Comparison of ENCODE assay signal across 8 cellular contexts in the genomic region with DNA sequence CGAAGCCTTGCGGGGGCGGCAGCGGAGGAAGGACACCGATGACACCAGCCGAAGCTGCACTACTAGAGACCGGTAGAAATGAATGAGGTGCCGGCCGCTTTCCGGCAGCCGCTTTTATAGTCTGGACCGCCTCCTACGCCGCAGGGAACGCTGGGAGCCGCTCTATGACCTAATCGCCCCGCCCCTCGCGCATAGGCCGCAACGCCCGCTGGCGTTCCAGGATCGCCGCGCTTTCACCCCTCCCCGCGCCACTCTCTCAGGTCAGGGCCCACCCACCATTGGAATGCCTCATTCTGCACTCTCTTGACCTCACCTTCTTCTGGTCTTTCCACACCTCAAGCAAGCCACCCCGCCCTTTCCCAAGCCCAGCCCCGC. TPM values are rescaled to one million over a fixed set of nuclear protein-coding genes. Genes with fewer than 3 reads are reported as not detected.
DNase-seq lines count a peak whose midpoint lies in the region; TF ChIP-seq lines count a peak whose summit lies in the region.

DDX5 (minus strand) TSS at position 89 of the 375 bp plus-strand sequence. CDS start 170 bp downstream, outside the sequence.

- CTCF ChIA-PET in SK-N-SH (lab: Yijun Ruan, JAX), result interaction anchor here (1.0 to 13.6 kb wide), 9 partner anchors 9 to 231 kb away, joined by 3 to 122 read pairs (median 8); partner anchors contain the start of gene POLG2
- CTCF ChIA-PET in activated naive CD4-positive, alpha-beta T cell treated with anti-CD3 and anti-CD28 coated beads, Interleukin-2, amount 10 ng/mL, durations not matched to agents 7 days and 5 days (lab: Charles Lee), result interaction anchor here (0.6 to 4.6 kb wide), 8 partner anchors 10 to 143 kb away, joined by 3 to 27 read pairs (median 5); partner anchors contain the start of gene POLG2

- peak within 1 kb of the TSS; percentile 100 for H3K9ac ChIP-seq in SK-N-SH

- H3K27ac ChIP-seq in SK-N-SH (ENCODE audit: low read depth in 2 of 2, low read length in 1 of 2), result peak within 1 kb of the TSS; percentile 98 to 100

- H2AFZ ChIP-seq in SK-N-SH (ENCODE audit: low read depth), result peak within 1 kb of the TSS; percentile 56; the same call in 1 of the 2 replicates

- POLR2A ChIA-PET in SK-N-SH (lab: Yijun Ruan, JAX), result interaction anchor here (0.6 to 4.1 kb wide), 20 partner anchors 9 to 679 kb away, joined by 3 to 140 read pairs (median 6); partner anchors contain the start of genes FTSJ3, POLG2, PSMC5 and SMARCD2

- TF ChIP-seq CTCF in HFF-Myc (IDR thresholded peaks at IDR 0.05; ENCODE audit: low read depth, low read length, missing control alignments), result no peak
- no peak for TF ChIP-seq CTCF in SK-N-SH (IDR thresholded peaks at IDR 0.05)

- peaks cover 64% of the 10 kb centered on the region for H3K4me1 Mint-ChIP-seq in activated naive CD4-positive, alpha-beta T cell treated with anti-CD3 and anti-CD28 coated beads, Interleukin-2, amount 10 ng/mL, durations not matched to agents 7 days and 5 days

- peaks cover 93% of the 10 kb centered on the region for H3K79me2 ChIP-seq in SK-N-SH (ENCODE audit: insufficient read depth)

- no peaks in the 10 kb centered on the region for H3K9me2 ChIP-seq in SK-N-SH

- H3F3A ChIP-seq in SK-N-SH (replicated peaks; ENCODE audit: insufficient read depth), result peaks cover 47% of the 10 kb centered on the region

- peak within 1 kb of the TSS; percentile 86 for H3K4me2 ChIP-seq in SK-N-SH

- peak in 1 of 2 experiments; percentile 18; a peak in 1 of 4 replicates for TF ChIP-seq EP300 in SK-N-SH (IDR thresholded peaks at IDR 0.05; ENCODE audit: borderline replicate concordance in 1 of 2, low read depth in 1 of 2, low read length in 1 of 2)

- no peaks in the 10 kb centered on the region for H3K27me3 ChIP-seq in SK-N-SH (ENCODE audit: insufficient read depth)

- DNase-seq in GM03348 (ENCODE audit: low spot score) (peak; percentile 95), HFF-Myc (ENCODE audit: extremely low read depth, low read depth) (peak; percentile 91), NCI-H1092 (lab: John Stamatoyannopoulos, UW) (peak; percentile 94), SK-N-SH (peak; percentile 97), globus pallidus (ENCODE audit: low spot score) (peak; percentile 94), nucleus accumbens (lab: John Stamatoyannopoulos, UW) (peak; percentile 86 to 100 (median 97)), superior temporal gyrus (ENCODE audit: extremely low spot score) (peak; percentile 97)
- peak; percentile 99 for DNase-seq in activated naive CD4-positive, alpha-beta T cell treated with anti-CD3 and anti-CD28 coated beads, Interleukin-2, amount 10 ng/mL, durations not matched to agents 7 days and 5 days

- peaks cover 9% of the 10 kb centered on the region for H3K27me3 Mint-ChIP-seq in activated naive CD4-positive, alpha-beta T cell treated with anti-CD3 and anti-CD28 coated beads, Interleukin-2, amount 10 ng/mL, durations not matched to agents 7 days and 5 days

- H3K4me1 ChIP-seq in SK-N-SH (ENCODE audit: control insufficient read depth in 1 of 2, insufficient read depth in 2 of 2, low read depth in 1 of 2, low read length in 1 of 2), result peaks cover 26 to 34% of the 10 kb centered on the region in 2 experiments

- peaks cover 69% of the 10 kb centered on the region for H4K20me1 ChIP-seq in SK-N-SH (ENCODE audit: insufficient read depth)

- peaks cover 68% of the 10 kb centered on the region for H3K36me3 Mint-ChIP-seq in activated naive CD4-positive, alpha-beta T cell treated with anti-CD3 and anti-CD28 coated beads, Interleukin-2, amount 10 ng/mL, durations not matched to agents 7 days and 5 days

- no peaks in the 10 kb centered on the region for H3K9me3 Mint-ChIP-seq in activated naive CD4-positive, alpha-beta T cell treated with anti-CD3 and anti-CD28 coated beads, Interleukin-2, amount 10 ng/mL, durations not matched to agents 7 days and 5 days

- H3K4me3 Mint-ChIP-seq in activated naive CD4-positive, alpha-beta T cell treated with anti-CD3 and anti-CD28 coated beads, Interleukin-2, amount 10 ng/mL, durations not matched to agents 7 days and 5 days, result peak within 1 kb of the TSS; percentile 95

- WGBS in SK-N-SH (ENCODE audit: low lambda C conversion rate), result 1% methylated on average over 31 of the region's 31 CpGs

- H3K27ac Mint-ChIP-seq in activated naive CD4-positive, alpha-beta T cell treated with anti-CD3 and anti-CD28 coated beads, Interleukin-2, amount 10 ng/mL, durations not matched to agents 7 days and 5 days, result peak within 1 kb of the TSS; percentile 100

- peaks cover 65 to 67% of the 10 kb centered on the region in 2 experiments for H3K36me3 ChIP-seq in SK-N-SH (replicated peaks in 1 of 2; ENCODE audit: control insufficient read depth in 1 of 2, insufficient read depth in 2 of 2, low read length in 1 of 2)

- TF ChIP-seq RAD21 in SK-N-SH (IDR thresholded peaks at IDR 0.05; ENCODE audit: low read length), result no peak

- no peaks in the 10 kb centered on the region for H3K9me3 ChIP-seq in SK-N-SH

- H3K4me3 ChIP-seq in HFF-Myc (replicated peaks; ENCODE audit: low read depth, low read length), result peak within 1 kb of the TSS; percentile 98
- peak within 1 kb of the TSS; percentile 74 to 96 for H3K4me3 ChIP-seq in SK-N-SH (ENCODE audit: low read depth in 2 of 2, low read length in 1 of 2)

TF ChIP-seq in SK-N-SH, 30 proteins besides CTCF, POLR2A, EP300 and RAD21 (continues in another document):
- TF ChIP-seq RFX5 (IDR thresholded peaks at IDR 0.05; ENCODE audit: low read length), result no peak
- TF ChIP-seq GABPA (IDR thresholded peaks at IDR 0.05; ENCODE audit: low read depth), result no peak; the same call in 1 of the 2 replicates
- no peak for TF ChIP-seq IRF3 (IDR thresholded peaks at IDR 0.05; ENCODE audit: low read depth, low read length)
- no peak for TF ChIP-seq MEF2A (IDR thresholded peaks at IDR 0.05; ENCODE audit: borderline replicate concordance, low read depth)
- TF ChIP-seq SIN3A (IDR thresholded peaks at IDR 0.05; ENCODE audit: borderline replicate concordance, low read depth, low read length), result peak; percentile 99
- no peak for TF ChIP-seq USF2 (IDR thresholded peaks at IDR 0.05; ENCODE audit: borderline replicate concordance, low read depth, low read length)
- TF ChIP-seq, protein P1, sequence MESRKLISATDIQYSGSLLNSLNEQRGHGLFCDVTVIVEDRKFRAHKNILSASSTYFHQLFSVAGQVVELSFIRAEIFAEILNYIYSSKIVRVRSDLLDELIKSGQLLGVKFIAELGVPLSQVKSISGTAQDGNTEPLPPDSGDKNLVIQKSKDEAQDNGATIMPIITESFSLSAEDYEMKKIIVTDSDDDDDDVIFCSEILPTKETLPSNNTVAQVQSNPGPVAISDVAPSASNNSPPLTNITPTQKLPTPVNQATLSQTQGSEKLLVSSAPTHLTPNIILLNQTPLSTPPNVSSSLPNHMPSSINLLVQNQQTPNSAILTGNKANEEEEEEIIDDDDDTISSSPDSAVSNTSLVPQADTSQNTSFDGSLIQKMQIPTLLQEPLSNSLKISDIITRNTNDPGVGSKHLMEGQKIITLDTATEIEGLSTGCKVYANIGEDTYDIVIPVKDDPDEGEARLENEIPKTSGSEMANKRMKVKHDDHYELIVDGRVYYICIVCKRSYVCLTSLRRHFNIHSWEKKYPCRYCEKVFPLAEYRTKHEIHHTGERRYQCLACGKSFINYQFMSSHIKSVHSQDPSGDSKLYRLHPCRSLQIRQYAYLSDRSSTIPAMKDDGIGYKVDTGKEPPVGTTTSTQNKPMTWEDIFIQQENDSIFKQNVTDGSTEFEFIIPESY (IDR thresholded peaks at IDR 0.05; ENCODE audit: borderline replicate concordance, low read depth), result no peak
- peak; percentile 67; the same call in 1 of the 2 replicates for TF ChIP-seq YY1 (IDR thresholded peaks at IDR 0.05; ENCODE audit: low read depth)
- TF ChIP-seq, protein P2, sequence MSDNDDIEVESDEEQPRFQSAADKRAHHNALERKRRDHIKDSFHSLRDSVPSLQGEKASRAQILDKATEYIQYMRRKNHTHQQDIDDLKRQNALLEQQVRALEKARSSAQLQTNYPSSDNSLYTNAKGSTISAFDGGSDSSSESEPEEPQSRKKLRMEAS (IDR thresholded peaks at IDR 0.05; ENCODE audit: low read depth), result no peak
- TF ChIP-seq FOSL2 (IDR thresholded peaks at IDR 0.05; ENCODE audit: borderline replicate concordance, low read depth), result no peak

RNA-seq across cellular contexts. Expression of gene DDX5, which starts in this region (rescaled TPM):
- 1,642 and 1,870 TPM in 2 replicates for polyA plus RNA-seq in SK-N-SH (2012; rRNA removed)
- polyA plus RNA-seq in SK-N-SH (2012; cell fraction: cytosol; rRNA removed), result 977 and 1,042 TPM in 2 replicates
- 3,803 and 5,284 TPM in 2 replicates for polyA plus RNA-seq in SK-N-SH (2012; cell fraction: nucleus; rRNA removed)

Comparison
In these comparisons a context has a peak if more than half of its experiments do, and no peak if none do; other contexts are left out.
1. Peak in every context shown above with its lines: DNase-seq, H3K4me3 ChIP-seq and H3K27ac ChIP-seq.